In the genomic region with DNA sequence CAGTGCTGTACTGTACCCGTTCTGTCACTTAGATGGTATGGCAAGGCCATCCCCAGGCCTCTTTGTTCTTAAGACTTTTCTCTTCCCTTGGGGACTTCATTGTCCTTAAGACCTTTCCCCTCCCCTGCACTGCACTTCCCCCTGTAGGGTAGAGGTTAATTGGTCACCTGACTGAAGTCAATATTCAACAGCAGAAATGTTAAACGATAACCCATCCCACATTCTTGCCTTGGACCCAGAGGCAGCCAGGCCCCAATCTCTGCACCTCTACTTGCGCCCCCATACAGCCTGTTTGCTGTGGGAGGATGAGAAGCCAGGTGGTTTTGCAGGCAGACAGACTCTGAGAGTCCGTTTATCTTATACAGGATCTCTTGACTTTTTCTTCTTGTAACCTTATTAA, we compare ENCODE assay signal across 22 cellular contexts. TPM values are rescaled to one million over a fixed set of nuclear protein-coding genes. Genes with fewer than 3 reads are reported as not detected.
DNase-seq lines count a peak whose midpoint lies in the region; ATAC-seq, FAIRE-seq and TF ChIP-seq lines count a peak whose summit lies in the region.
"Had no signal": no experiment of that assay in that cellular context is flagged by ENCODE, and none has a peak within 500 bp of the region (broad histone marks: within the 10 kb centered on the region; RNA-seq: fewer than 3 reads in every experiment).

No MANE protein-coding gene starts in this region.

- H3K4me1 ChIP-seq in HepG2 (ENCODE audit: insufficient read depth, low read length): peaks cover 99% of the 10 kb centered on the region
- peaks cover 27 to 42% (median 40%) of the 10 kb centered on the region in 3 donors for H3K4me1 ChIP-seq in pancreas
- no peaks in the 10 kb centered on the region for H3K4me1 ChIP-seq in gastrocnemius medialis
- H3K4me1 ChIP-seq: A549 had no signal

- DNase-seq in coronary artery (ENCODE audit: low spot score) (peak; percentile 36), HepG2 (ENCODE audit: low spot score) (no peak), pancreas (no peak), gastrocnemius medialis (no peak), NCI-H345 treated with DMSO at 0.1 percent for 48 hours (lab: John Stamatoyannopoulos, UW; ENCODE audit: unreplicated experiment) (no peak)
- DNase-seq: CD8-positive, alpha-beta memory T cell; HFFc6; KG1; NCI-H1694 treated with DMSO at 0.1 percent for 48 hours; NCI-H2227 treated with DMSO at 0.1 percent for 48 hours; NCI-H524 treated with DMSO at 0.1 percent for 48 hours; PC-9; SIG-M5 had no signal

- 38% methylated on average over 4 of the region's 4 CpGs for WGBS in HepG2 (ENCODE audit: low lambda C conversion rate)
- WGBS in pancreas, 2 donors: 37 to 55% methylated on average over 4 of the region's 4 CpGs

- POLR2A ChIA-PET in HepG2 (lab: Yijun Ruan, JAX): interaction anchor here (2.2 kb wide), 1 partner anchor 10 kb away, joined by 15 read pairs; the partner anchor contains the start of gene PHGDH

- TF ChIP-seq POLR2A in HepG2 (IDR thresholded peaks at IDR 0.05; ENCODE audit: insufficient read depth in 1 of 2, low read depth in 2 of 2, low read length in 2 of 2) (no peak), gastrocnemius medialis (IDR thresholded peaks at IDR 0.05) (no peak)

- peak in 1 of 2 experiments; percentile 32; a peak in 1 of 4 replicates for TF ChIP-seq EP300 in HepG2 (IDR thresholded peaks at IDR 0.05; ENCODE audit: low read depth in 2 of 2, low read length in 2 of 2)
- TF ChIP-seq EP300 in HepG2 (CRISPR knock-in tag; IDR thresholded peaks at IDR 0.05; ENCODE audit: borderline replicate concordance): no peak

- H3K36me3 ChIP-seq in HepG2 (replicated peaks in 1 of 2; ENCODE audit: control insufficient read depth in 1 of 2, insufficient read depth in 2 of 2, low read length in 2 of 2): peaks cover 29 to 71% of the 10 kb centered on the region in 2 experiments
- H3K36me3 ChIP-seq in pancreas: peaks cover 0 to 21% (median 4%) of the 10 kb centered on the region in 3 donors
- no peaks in the 10 kb centered on the region for H3K36me3 ChIP-seq in gastrocnemius medialis

- peak overlapping the region; percentile 25; the same call in 1 of the 2 replicates for H3K4me2 ChIP-seq in HepG2 (ENCODE audit: low read depth, low read length)
- H3K4me2 ChIP-seq: A549, PC-9 had no signal

- H3K27ac ChIP-seq in coronary artery: no peak overlapping the region
- peak overlapping the region; percentile 60 for H3K27ac ChIP-seq in HepG2 (ENCODE audit: extremely low read length, insufficient read depth, low read length)
- H3K27ac ChIP-seq in pancreas: peak overlapping the region; percentile 27 to 55 (median 44)
- no peak overlapping the region for H3K27ac ChIP-seq in gastrocnemius medialis
- H3K27ac ChIP-seq: A549, PC-9, RWPE1 had no signal

- in situ Hi-C loops in HepG2 (cut with HindIII; ENCODE audit: extremely low pct_ligation_motif_present, low pct_unique_long_range_greater_than_20kb): no loop called here
- in situ Hi-C loops in gastrocnemius medialis (cut with MboI; ENCODE audit: low sequenced_read_pairs in 4 of 4): no loop called here

- H3K9me3 ChIP-seq in HepG2 (ENCODE audit: low read length): no peaks in the 10 kb centered on the region
- no peaks in the 10 kb centered on the region for H3K9me3 ChIP-seq in pancreas
- H3K9me3 ChIP-seq in gastrocnemius medialis: no peaks in the 10 kb centered on the region
- H3K9me3 ChIP-seq: A549; BLaER1 treated with 17β-estradiol and CSF1 and Interleukin-3, amounts not matched to agents 10 nM and 100 nM had no signal

- CTCF ChIA-PET in HepG2 (lab: Yijun Ruan, JAX; ENCODE audit: low intra/inter-chr PET ratio, low total read pairs): no interaction called here

- intact Hi-C loops in HepG2 (cut with micrococcal nuclease; ENCODE audit: unreplicated experiment) (no loop called here), pancreas (cut with DNase I) (no loop called here), gastrocnemius medialis (cut with DNase I; ENCODE audit: low total_unique reads) (no loop called here)

- H4K20me1 ChIP-seq in HepG2 (ENCODE audit: insufficient read depth, low read length): peaks cover 7% of the 10 kb centered on the region

- H3K4me3 ChIP-seq in coronary artery (no peak overlapping the region), HepG2 (replicated peaks in 1 of 3; ENCODE audit: insufficient read depth in 1 of 3, low read depth in 2 of 3, low read length in 3 of 3) (no peak overlapping the region), pancreas (no peak overlapping the region), gastrocnemius medialis (no peak overlapping the region)
- H3K4me3 ChIP-seq: A549, PC-9 had no signal

- no peak for TF ChIP-seq CTCF in coronary artery (IDR thresholded peaks at IDR 0.05)
- no peak for TF ChIP-seq CTCF in HepG2 (CRISPR knock-in tag; IDR thresholded peaks at IDR 0.05)
- TF ChIP-seq CTCF in pancreas (IDR thresholded peaks at IDR 0.05): no peak
- no peak for TF ChIP-seq CTCF in gastrocnemius medialis (IDR thresholded peaks at IDR 0.05 in 4 of 5, conservative IDR thresholded peaks at IDR 0.05 in 1 of 5)

- ATAC-seq in GM18907 (IDR thresholded peaks at IDR 0.05; ENCODE audit: unreplicated experiment) (peak; percentile 68), HepG2 (peak; percentile 6; the same call in 2 of the 3 replicates), pancreas (peak in 1 of 4 donors; percentile 25), gastrocnemius medialis (no peak), HG02759 (IDR thresholded peaks at IDR 0.05; ENCODE audit: unreplicated experiment) (no peak), HG02642 (IDR thresholded peaks at IDR 0.05; ENCODE audit: poor library complexity, unreplicated experiment) (no peak)
- ATAC-seq: A549 had no signal

- no peak for TF ChIP-seq RAD21 in HepG2 (CRISPR knock-in tag; IDR thresholded peaks at IDR 0.05)

- H3K79me2 ChIP-seq in HepG2 (ENCODE audit: insufficient read depth, low read length): peaks cover 50% of the 10 kb centered on the region

- no peak overlapping the region for H2AFZ ChIP-seq in HepG2 (ENCODE audit: low read length)
- H2AFZ ChIP-seq: PC-9 had no signal

- no peak overlapping the region for H3K9ac ChIP-seq in HepG2 (ENCODE audit: insufficient read depth, low read depth, low read length)

- no TSS peak for BruUV-seq in HepG2 (replicated peaks; lab: Mats Ljungman, UMichigan)

- H3K27me3 ChIP-seq in HepG2 (ENCODE audit: control insufficient read depth in 1 of 2, insufficient read depth in 2 of 2, low read length in 2 of 2) (no peaks in the 10 kb centered on the region), pancreas (no peaks in the 10 kb centered on the region), gastrocnemius medialis (no peaks in the 10 kb centered on the region)
- H3K27me3 ChIP-seq: BLaER1 treated with 17β-estradiol and CSF1 and Interleukin-3, amounts not matched to agents 10 nM and 100 nM had no signal

- FAIRE-seq in HepG2 (lab: Jason Lieb, UNC) (peak; percentile 59), pancreas (lab: Jason Lieb, UNC) (no peak)
- FAIRE-seq: A549, D721Med, GM12891, H54 had no signal

RNA-seq across cellular contexts. Expression of gene PHGDH, which starts 10.2 kb away (rescaled TPM):
- total RNA-seq in HepG2 (2016; rRNA removed; fragmentation: Illumina TruSeq; extraction: Trizol) (133 and 163 TPM in 2 replicates), pancreas (100 to 1,000 TPM in 1 of 6 donors, 10 to 100 TPM in 5; 62.0 to 357 (median 71.8) TPM), gastrocnemius medialis (1 to 10 TPM in 2 of 4 donors, under 1 TPM in 1, not detected in 1; 0.86 to 7.1 (median 2.3) TPM)
- 21.0 and 24.9 TPM in 2 replicates for total RNA-seq in HepG2 (2016; cell fraction: cytosol; rRNA removed; fragmentation: Illumina TruSeq; extraction: Trizol; ENCODE audit: low read depth)
- 129 and 150 TPM in 2 replicates for total RNA-seq in HepG2 (2016; cell fraction: insoluble cytoplasmic fraction; rRNA removed; fragmentation: Illumina TruSeq; extraction: Trizol)
- total RNA-seq in HepG2 (2016; cell fraction: membrane; rRNA removed; fragmentation: Illumina TruSeq; extraction: Trizol): 39.4 and 42.4 TPM in 2 replicates
- total RNA-seq in HepG2 (2016; cell fraction: nucleus; rRNA removed; fragmentation: Illumina TruSeq; extraction: Trizol): 97.4 and 99.8 TPM in 2 replicates
- polyA plus RNA-seq in HepG2 (2011; rRNA removed) (95.8 and 115 TPM in 2 replicates), pancreas (10 to 100 TPM; 28.2 to 46.2 TPM)
- 75.7 and 106 TPM in 2 replicates for polyA plus RNA-seq in HepG2 (2011; cell fraction: cytosol; rRNA removed)
- polyA plus RNA-seq in HepG2 (2011; cell fraction: nucleus; rRNA removed): 121 and 144 TPM in 2 replicates
- 256 and 310 TPM in 2 replicates for polyA plus RNA-seq in HepG2 (2012)
- 30.4 and 30.8 TPM in 2 replicates for polyA plus RNA-seq in HepG2 (2016; cell fraction: cytosol; fragmentation: Illumina TruSeq; extraction: Trizol; ENCODE audit: low read depth)
- 194 and 210 TPM in 2 replicates for polyA plus RNA-seq in HepG2 (2016; cell fraction: insoluble cytoplasmic fraction; fragmentation: Illumina TruSeq; extraction: Trizol; ENCODE audit: low read depth)
- polyA plus RNA-seq in HepG2 (2016; cell fraction: membrane; fragmentation: Illumina TruSeq; extraction: Trizol; ENCODE audit: low read depth): 33.7 and 34.4 TPM in 2 replicates
- 169 and 170 TPM in 2 replicates for polyA plus RNA-seq in HepG2 (2016; cell fraction: nucleus; fragmentation: Illumina TruSeq; extraction: Trizol; ENCODE audit: insufficient read depth, low read depth)
- 247 and 513 TPM in 2 replicates for polyA minus RNA-seq in HepG2 (2011; rRNA and poly(A)+ RNA removed; ENCODE audit: low replicate concordance)
- polyA minus RNA-seq in HepG2 (2011; cell fraction: cytosol; rRNA and poly(A)+ RNA removed): 80.2 and 88.3 TPM in 2 replicates
- 109 and 121 TPM in 2 replicates for polyA minus RNA-seq in HepG2 (2011; cell fraction: nucleus; rRNA and poly(A)+ RNA removed)

RNA-seq across cellular contexts. Expression of gene HMGCS2, which starts 46.8 kb away (rescaled TPM):
- total RNA-seq in HepG2 (2016; rRNA removed; fragmentation: Illumina TruSeq; extraction: Trizol): 1.5 and 1.6 TPM in 2 replicates
- 0.35 and 0.51 TPM in 2 replicates for total RNA-seq in HepG2 (2016; cell fraction: cytosol; rRNA removed; fragmentation: Illumina TruSeq; extraction: Trizol; ENCODE audit: low read depth)
- total RNA-seq in HepG2 (2016; cell fraction: insoluble cytoplasmic fraction; rRNA removed; fragmentation: Illumina TruSeq; extraction: Trizol): 1.1 and 1.6 TPM in 2 replicates
- total RNA-seq in HepG2 (2016; cell fraction: membrane; rRNA removed; fragmentation: Illumina TruSeq; extraction: Trizol): 0.24 and 0.28 TPM in 2 replicates
- total RNA-seq in HepG2 (2016; cell fraction: nucleus; rRNA removed; fragmentation: Illumina TruSeq; extraction: Trizol): 0.78 and 0.94 TPM in 2 replicates
- 0.44 and 0.60 TPM in 2 replicates for polyA plus RNA-seq in HepG2 (2011; rRNA removed)
- 0.48 and 0.67 TPM in 2 replicates for polyA plus RNA-seq in HepG2 (2011; cell fraction: cytosol; rRNA removed)
- polyA plus RNA-seq in HepG2 (2011; cell fraction: nucleus; rRNA removed): 0.29 and 0.38 TPM in 2 replicates
- polyA plus RNA-seq in HepG2 (2012): 2.2 and 17.9 TPM in 2 replicates
- 0.10 and 0.24 TPM in 2 replicates for polyA plus RNA-seq in HepG2 (2016; cell fraction: cytosol; fragmentation: Illumina TruSeq; extraction: Trizol; ENCODE audit: low read depth)
- polyA plus RNA-seq in HepG2 (2016; cell fraction: insoluble cytoplasmic fraction; fragmentation: Illumina TruSeq; extraction: Trizol; ENCODE audit: low read depth): 1.6 TPM in 2 replicates
- 0.42 and 0.52 TPM in 2 replicates for polyA plus RNA-seq in HepG2 (2016; cell fraction: membrane; fragmentation: Illumina TruSeq; extraction: Trizol; ENCODE audit: low read depth)
- 0.81 and 1.0 TPM in 2 replicates for polyA plus RNA-seq in HepG2 (2016; cell fraction: nucleus; fragmentation: Illumina TruSeq; extraction: Trizol; ENCODE audit: insufficient read depth, low read depth)
- 0.42 and 6.5 TPM in 2 replicates for polyA minus RNA-seq in HepG2 (2011; rRNA and poly(A)+ RNA removed; ENCODE audit: low replicate concordance)
- polyA minus RNA-seq in HepG2 (2011; cell fraction: cytosol; rRNA and poly(A)+ RNA removed): 0.53 and 0.99 TPM in 2 replicates
- polyA minus RNA-seq in HepG2 (2011; cell fraction: nucleus; rRNA and poly(A)+ RNA removed): 0.64 and 1.2 TPM in 2 replicates
- total RNA-seq in pancreas: 10 to 100 TPM in 1 of 6 donors, under 1 TPM in 3, not detected in 2; 0.26 to 32.2 (median 0.66) TPM
- 1 to 10 TPM in 1 of 2 donors, under 1 TPM in 1; 0.23 to 5.0 TPM for polyA plus RNA-seq in pancreas
- total RNA-seq in gastrocnemius medialis: 1 to 10 TPM in 3 of 4 donors, not detected in 1; 1.2 to 9.2 (median 2.2) TPM
- total RNA-seq: CD8-positive, alpha-beta memory T cell; HFFc6; PC-9 had no signal
- polyA plus RNA-seq: A549; CD8-positive, alpha-beta memory T cell had no signal

Comparison
In these comparisons a context has a peak if more than half of its experiments do, and no peak if none do; other contexts are left out.
1. ATAC-seq: peak in GM18907 (single experiment) and HepG2 (single experiment); none in gastrocnemius medialis (0 of 2), HG02759 (single experiment) and HG02642 (single experiment).
2. H3K27ac ChIP-seq: peak in HepG2 (single experiment) and pancreas (4 of 4); none in coronary artery (0 of 2) and gastrocnemius medialis (0 of 4).